In the genomic region with DNA sequence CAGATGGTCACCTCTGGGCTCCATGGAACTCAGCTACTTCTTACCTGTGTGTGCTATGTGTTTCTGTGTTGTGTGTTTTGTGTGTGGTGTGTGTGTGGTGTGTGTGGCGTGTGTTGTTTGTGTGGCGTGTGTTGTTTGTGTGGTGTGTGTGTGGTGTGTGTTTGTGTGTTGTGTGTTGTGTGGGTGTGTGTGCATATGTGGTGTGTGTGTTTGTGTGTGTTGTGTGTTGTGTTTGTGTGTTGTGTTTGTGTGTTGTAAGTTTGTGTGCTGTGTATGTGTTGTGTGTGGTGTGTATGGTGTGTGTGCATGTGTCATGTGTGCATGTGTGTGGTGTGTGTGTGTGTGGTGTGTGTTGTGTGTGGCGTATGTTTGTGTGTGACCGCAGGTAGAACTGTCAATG, we compare ENCODE assay signal across 27 cellular contexts. TPM values are rescaled to one million over a fixed set of nuclear protein-coding genes. Genes with fewer than 3 reads are reported as not detected.
"Had no signal": no experiment of that assay in that cellular context is flagged by ENCODE, and none has a peak within 500 bp of the region (broad histone marks: within the 10 kb centered on the region; RNA-seq: fewer than 3 reads in every experiment).

No MANE protein-coding gene starts in this region.

- H3K4me2 ChIP-seq: SK-N-SH had no signal

- H3K27me3 ChIP-seq: SJCRH30 had no signal

- H3K9me3 ChIP-seq: SJCRH30, SK-N-SH had no signal

- H3K9ac ChIP-seq: SK-N-SH had no signal

- H3K4me3 ChIP-seq: SJCRH30 had no signal

- ATAC-seq: activated T-helper 17 cell treated with anti-CD3 and anti-CD28 coated beads, Interleukin-2, amount 50 U/mL, for 72 hours had no signal

- DNase-seq: activated CD4-positive, alpha-beta memory T cell treated with anti-CD3 and anti-CD28 coated beads, Interleukin-2, amount 10 ng/mL, durations not matched to agents 7 days and 5 days; activated CD4-positive, alpha-beta T cell treated with anti-CD3 and anti-CD28 coated beads, Interleukin-2, amount 50 U/mL, for 1 hour; activated CD4-positive, CD25-positive, alpha-beta regulatory T cell; activated gamma-delta T cell; activated naive CD4-positive, alpha-beta T cell treated with anti-CD3 and anti-CD28 coated beads for 36 hours; activated T-cell treated with anti-CD3 and anti-CD28 coated beads for 4 hours; activated T-cell treated with anti-CD3 and anti-CD28 coated beads, Interleukin-2, amount 50 U/mL, for 48 hours; caudate nucleus; NCI-H1048; NCI-H146; NCI-H187 treated with DMSO at 0.1 percent for 48 hours; NCI-H2081 treated with DMSO at 0.1 percent for 48 hours; NCI-H2227 treated with DMSO at 0.1 percent for 48 hours; NCI-H446 treated with DMSO at 0.1 percent for 48 hours; NCI-H524 treated with DMSO at 0.1 percent for 48 hours; NCI-H748 treated with DMSO at 0.1 percent for 48 hours; Right ventricle myocardium superior; RPMI8226; SJCRH30; SK-N-SH; T-helper 1 cell had no signal

- H3K36me3 ChIP-seq: SJCRH30 had no signal

- H3K4me1 ChIP-seq: SJCRH30 had no signal

- H3K27ac ChIP-seq: SJCRH30, VCaP had no signal

RNA-seq across cellular contexts. Expression of gene WNT7B, which starts 3.8 kb away (rescaled TPM):
- total RNA-seq: activated CD4-positive, alpha-beta memory T cell treated with anti-CD3 and anti-CD28 coated beads, Interleukin-2, amount 10 ng/mL, durations not matched to agents 7 days and 5 days; activated CD8-positive, alpha-beta memory T cell treated with anti-CD3 and anti-CD28 coated beads for 36 hours; activated naive CD4-positive, alpha-beta T cell treated with anti-CD3 and anti-CD28 coated beads for 36 hours; activated T-helper 17 cell treated with anti-CD3 and anti-CD28 coated beads, Interleukin-2, amount 50 U/mL, for 72 hours; LHCN-M2; OCI-LY7; Right ventricle myocardium superior; SJCRH30; T-helper 2 cell treated with Interferon-gamma antibody and Interleukin-4, amounts not matched to agents 100 ng/mL and 5 ng/mL, for 36 hours had no signal
